ENCODE assay signal across 34 cellular contexts in the genomic region with DNA sequence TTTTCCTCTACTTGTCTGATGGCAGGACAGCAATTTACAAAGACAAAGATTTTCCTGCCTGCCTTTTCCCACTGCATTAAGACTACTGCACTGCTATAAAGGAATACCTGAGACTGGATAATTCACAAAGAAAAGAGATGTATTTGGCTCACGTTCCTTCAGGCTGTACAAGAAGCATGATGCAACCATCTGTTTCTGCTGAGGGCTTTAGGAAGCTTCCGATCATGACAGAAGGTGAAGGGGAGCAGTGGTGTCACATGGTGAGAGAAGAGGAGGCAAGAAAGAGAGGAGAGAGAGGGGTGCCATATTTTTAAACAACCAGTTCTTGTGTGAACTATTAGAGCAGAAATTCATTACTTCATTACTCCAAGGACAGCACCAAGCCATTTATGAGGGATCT.
"Had no signal": no experiment of that assay in that cellular context is flagged by ENCODE, and none has a peak within 500 bp of the region (broad histone marks: within the 10 kb centered on the region; RNA-seq: fewer than 3 reads in every experiment).

No MANE protein-coding gene starts in this region.

- H3K9me3 Mint-ChIP-seq: activated B cell treated with CpG ODN at 0.5 μM for 24 hours; activated CD4-positive, alpha-beta memory T cell treated with anti-CD3 and anti-CD28 coated beads, Interleukin-2, amount 10 ng/mL, durations not matched to agents 7 days and 5 days; activated naive CD4-positive, alpha-beta T cell treated with anti-CD3 and anti-CD28 coated beads, Interleukin-2, amount 50 U/mL, for 24 hours; activated naive CD8-positive, alpha-beta T cell treated with anti-CD3 and anti-CD28 coated beads, Interleukin-2, amount 10 ng/mL, durations not matched to agents 7 days and 5 days; activated naive CD8-positive, alpha-beta T cell treated with anti-CD3 and anti-CD28 coated beads, Interleukin-2, amount 50 U/mL, for 24 hours; activated T-cell treated with anti-CD3 and anti-CD28 coated beads, Interleukin-2, amount 50 U/mL, for 24 hours; T-helper 1 cell treated with Interleukin-12 subunit alpha and Interleukin-12 subunit beta and Interleukin-4 antibody, amounts not matched to agents 30 μg/mL and 1 μg/mL, for 36 hours; T-helper 2 cell treated with Interferon-gamma antibody and Interleukin-4, amounts not matched to agents 5 μg/mL and 100 μg/mL, for 36 hours had no signal

- H3K27me3 Mint-ChIP-seq: activated B cell treated with CpG ODN at 0.5 μM for 24 hours; activated CD4-positive, alpha-beta memory T cell treated with anti-CD3 and anti-CD28 coated beads, Interleukin-2, amount 10 ng/mL, durations not matched to agents 7 days and 5 days; activated CD4-positive, alpha-beta T cell treated with anti-CD3 and anti-CD28 coated beads, Interleukin-2, amount 10 ng/mL, durations not matched to agents 7 days and 5 days; activated CD8-positive, alpha-beta memory T cell treated with anti-CD3 and anti-CD28 coated beads, Interleukin-2, amount 10 ng/mL, durations not matched to agents 7 days and 5 days; activated naive CD4-positive, alpha-beta T cell treated with anti-CD3 and anti-CD28 coated beads, Interleukin-2, amount 10 ng/mL, durations not matched to agents 7 days and 5 days; activated naive CD4-positive, alpha-beta T cell treated with anti-CD3 and anti-CD28 coated beads, Interleukin-2, amount 50 U/mL, for 24 hours; activated naive CD8-positive, alpha-beta T cell; activated naive CD8-positive, alpha-beta T cell treated with anti-CD3 and anti-CD28 coated beads, Interleukin-2, amount 10 ng/mL, durations not matched to agents 7 days and 5 days; activated naive CD8-positive, alpha-beta T cell treated with anti-CD3 and anti-CD28 coated beads, Interleukin-2, amount 50 U/mL, for 24 hours had no signal

- H3K27me3 ChIP-seq: ascending aorta, body of pancreas, brain microvascular endothelial cell had no signal

- H3K36me3 ChIP-seq: ascending aorta, brain microvascular endothelial cell, breast epithelium had no signal

- H3K27ac Mint-ChIP-seq: activated B cell treated with CpG ODN at 0.5 μM for 24 hours; activated CD4-positive, alpha-beta memory T cell treated with anti-CD3 and anti-CD28 coated beads, Interleukin-2, amount 10 ng/mL, durations not matched to agents 7 days and 5 days; activated CD4-positive, alpha-beta T cell treated with anti-CD3 and anti-CD28 coated beads, Interleukin-2, amount 10 ng/mL, durations not matched to agents 7 days and 5 days; activated CD8-positive, alpha-beta memory T cell treated with anti-CD3 and anti-CD28 coated beads, Interleukin-2, amount 10 ng/mL, durations not matched to agents 7 days and 5 days; activated CD8-positive, alpha-beta T cell treated with anti-CD3 and anti-CD28 coated beads, Interleukin-2, amount 10 ng/mL, durations not matched to agents 7 days and 5 days; activated naive CD4-positive, alpha-beta T cell treated with anti-CD3 and anti-CD28 coated beads, Interleukin-2, amount 10 ng/mL, durations not matched to agents 7 days and 5 days; activated naive CD4-positive, alpha-beta T cell treated with anti-CD3 and anti-CD28 coated beads, Interleukin-2, amount 50 U/mL, for 24 hours; activated naive CD8-positive, alpha-beta T cell; activated naive CD8-positive, alpha-beta T cell treated with anti-CD3 and anti-CD28 coated beads, Interleukin-2, amount 10 ng/mL, durations not matched to agents 7 days and 5 days; activated naive CD8-positive, alpha-beta T cell treated with anti-CD3 and anti-CD28 coated beads, Interleukin-2, amount 50 U/mL, for 24 hours; activated T-cell treated with anti-CD3 and anti-CD28 coated beads, Interleukin-2, amount 50 U/mL, for 24 hours; activated T-helper 2 cell treated with anti-CD3 and anti-CD28 coated beads, Interferon-gamma antibody, Interleukin-2, Interleukin-4, amounts not matched to agents 10 μg/mL and 5 μg/mL and 100 μg/mL, durations not matched to agents 14 hours and 24 hours and 36 hours; T-helper 1 cell treated with Interleukin-12 subunit alpha and Interleukin-12 subunit beta and Interleukin-4 antibody, amounts not matched to agents 30 μg/mL and 1 μg/mL, for 36 hours; T-helper 2 cell treated with Interferon-gamma antibody and Interleukin-4, amounts not matched to agents 5 μg/mL and 100 μg/mL, for 36 hours had no signal

- H3K4me3 Mint-ChIP-seq: activated B cell treated with CpG ODN at 0.5 μM for 24 hours; activated CD4-positive, alpha-beta memory T cell treated with anti-CD3 and anti-CD28 coated beads, Interleukin-2, amount 10 ng/mL, durations not matched to agents 7 days and 5 days; activated CD4-positive, alpha-beta T cell treated with anti-CD3 and anti-CD28 coated beads, Interleukin-2, amount 10 ng/mL, durations not matched to agents 7 days and 5 days; activated CD8-positive, alpha-beta memory T cell treated with anti-CD3 and anti-CD28 coated beads, Interleukin-2, amount 10 ng/mL, durations not matched to agents 7 days and 5 days; activated CD8-positive, alpha-beta T cell treated with anti-CD3 and anti-CD28 coated beads, Interleukin-2, amount 10 ng/mL, durations not matched to agents 7 days and 5 days; activated naive CD4-positive, alpha-beta T cell treated with anti-CD3 and anti-CD28 coated beads, Interleukin-2, amount 10 ng/mL, durations not matched to agents 7 days and 5 days; activated naive CD4-positive, alpha-beta T cell treated with anti-CD3 and anti-CD28 coated beads, Interleukin-2, amount 50 U/mL, for 24 hours; activated naive CD8-positive, alpha-beta T cell; activated naive CD8-positive, alpha-beta T cell treated with anti-CD3 and anti-CD28 coated beads, Interleukin-2, amount 10 ng/mL, durations not matched to agents 7 days and 5 days; activated naive CD8-positive, alpha-beta T cell treated with anti-CD3 and anti-CD28 coated beads, Interleukin-2, amount 50 U/mL, for 24 hours; activated T-cell treated with anti-CD3 and anti-CD28 coated beads, Interleukin-2, amount 50 U/mL, for 24 hours; T-helper 1 cell treated with Interleukin-12 subunit alpha and Interleukin-12 subunit beta and Interleukin-4 antibody, amounts not matched to agents 30 μg/mL and 1 μg/mL, for 36 hours; T-helper 2 cell treated with Interferon-gamma antibody and Interleukin-4, amounts not matched to agents 5 μg/mL and 100 μg/mL, for 36 hours had no signal

- H3K4me3 ChIP-seq: ascending aorta, body of pancreas, breast epithelium had no signal

- ATAC-seq: activated CD8-positive, alpha-beta memory T cell treated with anti-CD3 and anti-CD28 coated beads, Interleukin-2, amount 10 ng/mL, durations not matched to agents 7 days and 5 days; activated CD8-positive, alpha-beta T cell treated with anti-CD3 and anti-CD28 coated beads, Interleukin-2, amount 10 ng/mL, durations not matched to agents 7 days and 5 days; activated naive CD8-positive, alpha-beta T cell treated with anti-CD3 and anti-CD28 coated beads, Interleukin-2, amount 50 U/mL, for 24 hours; body of pancreas had no signal

- H3K4me1 ChIP-seq: ascending aorta, body of pancreas, breast epithelium had no signal

- H3K4me1 Mint-ChIP-seq: activated CD4-positive, alpha-beta memory T cell treated with anti-CD3 and anti-CD28 coated beads, Interleukin-2, amount 10 ng/mL, durations not matched to agents 7 days and 5 days; activated CD4-positive, alpha-beta T cell treated with anti-CD3 and anti-CD28 coated beads, Interleukin-2, amount 10 ng/mL, durations not matched to agents 7 days and 5 days; activated CD8-positive, alpha-beta memory T cell treated with anti-CD3 and anti-CD28 coated beads, Interleukin-2, amount 10 ng/mL, durations not matched to agents 7 days and 5 days; activated naive CD4-positive, alpha-beta T cell treated with anti-CD3 and anti-CD28 coated beads, Interleukin-2, amount 10 ng/mL, durations not matched to agents 7 days and 5 days; activated naive CD4-positive, alpha-beta T cell treated with anti-CD3 and anti-CD28 coated beads, Interleukin-2, amount 50 U/mL, for 24 hours; activated naive CD8-positive, alpha-beta T cell treated with anti-CD3 and anti-CD28 coated beads, Interleukin-2, amount 10 ng/mL, durations not matched to agents 7 days and 5 days; activated naive CD8-positive, alpha-beta T cell treated with anti-CD3 and anti-CD28 coated beads, Interleukin-2, amount 50 U/mL, for 24 hours had no signal

- H3K27ac ChIP-seq: ascending aorta, body of pancreas, brain microvascular endothelial cell, breast epithelium, VCaP had no signal

- DNase-seq: activated B cell treated with CpG ODN at 0.5 μM for 24 hours; activated CD4-positive, alpha-beta memory T cell treated with anti-CD3 and anti-CD28 coated beads, Interleukin-2, amount 10 ng/mL, durations not matched to agents 7 days and 5 days; activated CD4-positive, alpha-beta T cell treated with anti-CD3 and anti-CD28 coated beads for 48 hours; activated CD4-positive, alpha-beta T cell treated with anti-CD3 and anti-CD28 coated beads, Interleukin-2, amount 10 ng/mL, durations not matched to agents 7 days and 5 days; activated CD4-positive, alpha-beta T cell treated with anti-CD3 and anti-CD28 coated beads, Interleukin-2, amount 50 U/mL, for 48 hours; activated CD4-positive, CD25-positive, alpha-beta regulatory T cell treated with anti-CD3 and anti-CD28 coated beads, Interleukin-2, amount 50 U/mL, for 72 hours; activated CD8-positive, alpha-beta memory T cell treated with anti-CD3 and anti-CD28 coated beads for 24 hours; activated CD8-positive, alpha-beta memory T cell treated with anti-CD3 and anti-CD28 coated beads, Interleukin-2, amount 10 ng/mL, durations not matched to agents 7 days and 5 days; activated CD8-positive, alpha-beta memory T cell treated with anti-CD3 and anti-CD28 coated beads, Interleukin-2, amount 50 U/mL, for 48 hours; activated CD8-positive, alpha-beta T cell treated with anti-CD3 and anti-CD28 coated beads, Interleukin-2, amount 10 ng/mL, durations not matched to agents 7 days and 5 days; activated effector memory CD4-positive, alpha-beta T cell treated with Interleukin-2 at 50 U/mL for 16 hours; activated gamma-delta T cell; activated naive CD4-positive, alpha-beta T cell treated with anti-CD3 and anti-CD28 coated beads, Interleukin-2, amount 10 ng/mL, durations not matched to agents 7 days and 5 days; activated naive CD4-positive, alpha-beta T cell treated with Interleukin-2 at 50 U/mL for 16 hours; activated naive CD8-positive, alpha-beta T cell treated with anti-CD3 and anti-CD28 coated beads, Interleukin-2, amount 10 ng/mL, durations not matched to agents 7 days and 5 days; activated naive CD8-positive, alpha-beta T cell treated with anti-CD3 and anti-CD28 coated beads, Interleukin-2, amount 50 U/mL, for 24 hours; activated T-cell treated with anti-CD3 and anti-CD28 coated beads, Interleukin-2, amount 50 U/mL, for 24 hours; activated T-cell treated with anti-CD3 and anti-CD28 coated beads, Interleukin-2, amount 50 U/mL, for 48 hours; amygdala; anterior cingulate cortex; body of pancreas; brain microvascular endothelial cell; central memory CD4-positive, alpha-beta T cell; T-helper 2 cell; T-helper 9 cell had no signal

- H3K36me3 Mint-ChIP-seq: activated CD8-positive, alpha-beta memory T cell treated with anti-CD3 and anti-CD28 coated beads, Interleukin-2, amount 10 ng/mL, durations not matched to agents 7 days and 5 days; activated naive CD4-positive, alpha-beta T cell treated with anti-CD3 and anti-CD28 coated beads, Interleukin-2, amount 10 ng/mL, durations not matched to agents 7 days and 5 days; activated naive CD4-positive, alpha-beta T cell treated with anti-CD3 and anti-CD28 coated beads, Interleukin-2, amount 50 U/mL, for 24 hours; activated naive CD8-positive, alpha-beta T cell; activated naive CD8-positive, alpha-beta T cell treated with anti-CD3 and anti-CD28 coated beads, Interleukin-2, amount 10 ng/mL, durations not matched to agents 7 days and 5 days had no signal

- FAIRE-seq: TTC549 had no signal

- H3K9me3 ChIP-seq: ascending aorta, body of pancreas, breast epithelium had no signal
